23 cellular contexts compared by ENCODE assay signal in the genomic region with DNA sequence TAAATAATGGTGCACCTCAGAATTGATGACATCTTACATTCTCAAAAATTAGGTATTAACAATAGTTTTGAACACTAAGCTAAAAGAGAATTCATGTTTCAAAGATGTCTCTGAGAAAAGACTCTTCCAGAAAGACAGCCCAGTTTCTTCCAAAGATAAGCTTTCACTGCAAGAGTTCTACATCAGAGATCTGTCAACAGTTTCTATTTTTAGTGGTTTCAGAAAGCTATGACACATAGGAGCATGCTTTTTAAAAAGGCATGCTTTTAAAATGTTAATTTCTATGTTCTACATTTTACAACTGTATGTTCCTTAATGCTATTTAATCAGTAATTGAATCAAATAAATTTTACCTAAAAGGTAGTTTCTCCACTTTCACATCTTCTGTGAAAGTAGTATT.
DNase-seq lines count a peak whose midpoint lies in the region; ATAC-seq and TF ChIP-seq lines count a peak whose summit lies in the region.
"Had no signal": no experiment of that assay in that cellular context is flagged by ENCODE, and none has a peak within 500 bp of the region (broad histone marks: within the 10 kb centered on the region; RNA-seq: fewer than 3 reads in every experiment).

No MANE protein-coding gene starts in this region.

- intact Hi-C loops in left lung (cut with DNase I), result no loop called here

- H3K9me3 Mint-ChIP-seq in osteocyte (ENCODE audit: unreplicated experiment) (no peaks in the 10 kb centered on the region), nephron progenitor cell (no peaks in the 10 kb centered on the region)
- H3K9me3 Mint-ChIP-seq: activated CD4-positive, alpha-beta T cell treated with anti-CD3 and anti-CD28 coated beads, Interleukin-2, amount 10 ng/mL, durations not matched to agents 24 days and 14 days; activated naive CD8-positive, alpha-beta T cell treated with anti-CD3 and anti-CD28 coated beads, Interleukin-2, amount 50 U/mL, for 24 hours; CD8-positive, alpha-beta T cell; T-cell had no signal

- H4K20me1 ChIP-seq in KMS-11 (ENCODE audit: insufficient read depth), result no peaks in the 10 kb centered on the region

- DNase-seq in epithelial cell of esophagus (ENCODE audit: low read depth), result peak; percentile 18
- DNase-seq in left lung, result no peak
- DNase-seq in ureter (ENCODE audit: low spot score), result no peak
- DNase-seq in osteocyte (ENCODE audit: extremely low spot score, unreplicated experiment), result no peak
- no peak for DNase-seq in DMS 273 (lab: John Stamatoyannopoulos, UW; ENCODE audit: unreplicated experiment)
- DNase-seq in nephron progenitor cell, result no peak
- DNase-seq: activated CD4-positive, alpha-beta T cell treated with anti-CD3 and anti-CD28 coated beads, Interleukin-2, amount 10 ng/mL, durations not matched to agents 24 days and 14 days; activated CD8-positive, alpha-beta memory T cell treated with anti-CD3 and anti-CD28 coated beads, Interleukin-2, amount 50 U/mL, for 4 hours; activated effector memory CD4-positive, alpha-beta T cell treated with Interleukin-2 at 50 U/mL for 16 hours; activated naive CD8-positive, alpha-beta T cell treated with anti-CD3 and anti-CD28 coated beads, Interleukin-2, amount 50 U/mL, for 24 hours; CD8-positive, alpha-beta T cell; erythroblast; kidney; NCI-H1092 treated with DMSO at 0.1 percent for 48 hours; NCI-H510A; stimulated activated CD4-positive, alpha-beta T cell treated with anti-CD3 and anti-CD28 coated beads, Interleukin-4, amount 100 ng/mL, for 4 hours; T-cell had no signal

- peaks cover 5% of the 10 kb centered on the region for H3K79me2 ChIP-seq in ACC112 (ENCODE audit: control insufficient read depth, insufficient read depth, low read length, unreplicated experiment)
- no peaks in the 10 kb centered on the region for H3K79me2 ChIP-seq in KMS-11 (ENCODE audit: insufficient read depth, low read depth)

- H3K36me3 Mint-ChIP-seq in osteocyte (ENCODE audit: unreplicated experiment), result peaks cover 42% of the 10 kb centered on the region
- H3K36me3 Mint-ChIP-seq in nephron progenitor cell (ENCODE audit: low read depth), result peaks cover 39% of the 10 kb centered on the region
- H3K36me3 Mint-ChIP-seq: CD8-positive, alpha-beta T cell; T-cell had no signal

- H3K27me3 Mint-ChIP-seq in osteocyte (ENCODE audit: unreplicated experiment) (no peaks in the 10 kb centered on the region), nephron progenitor cell (ENCODE audit: low read depth, poor library complexity) (no peaks in the 10 kb centered on the region)
- H3K27me3 Mint-ChIP-seq: activated CD4-positive, alpha-beta T cell treated with anti-CD3 and anti-CD28 coated beads, Interleukin-2, amount 10 ng/mL, durations not matched to agents 24 days and 14 days; T-cell had no signal

- TF ChIP-seq CTCF in KMS-11 (conservative IDR thresholded peaks at IDR 0.05; ENCODE audit: low read depth, low read length) (no peak), epithelial cell of esophagus (IDR thresholded peaks at IDR 0.05; ENCODE audit: insufficient read depth, low read depth, low read length, missing control alignments) (no peak), left lung (IDR thresholded peaks at IDR 0.05) (no peak), osteocyte (IDR thresholded peaks at IDR 0.05) (no peak), nephron progenitor cell (IDR thresholded peaks at IDR 0.05) (no peak)

- H3K9me3 ChIP-seq in left lung, result no peaks in the 10 kb centered on the region
- H3K9me3 ChIP-seq: prostate gland had no signal

- H3K27ac Mint-ChIP-seq in osteocyte (ENCODE audit: unreplicated experiment) (no peak overlapping the region), nephron progenitor cell (no peak overlapping the region)
- H3K27ac Mint-ChIP-seq: activated CD4-positive, alpha-beta T cell treated with anti-CD3 and anti-CD28 coated beads, Interleukin-2, amount 10 ng/mL, durations not matched to agents 24 days and 14 days; activated naive CD8-positive, alpha-beta T cell treated with anti-CD3 and anti-CD28 coated beads, Interleukin-2, amount 50 U/mL, for 24 hours; CD8-positive, alpha-beta T cell; mesothelial cell of epicardium; T-cell had no signal

- H3K4me2 ChIP-seq in KMS-11, result peak overlapping the region; percentile 33

- H3K4me3 ChIP-seq in ACC112 (ENCODE audit: low read depth, low read length) (no peak overlapping the region), KMS-11 (IDR thresholded peaks at IDR 0.05; ENCODE audit: insufficient read depth, low read depth, low read length) (no peak overlapping the region), epithelial cell of esophagus (ENCODE audit: low read length) (no peak overlapping the region), left lung (no peak overlapping the region)
- H3K4me3 ChIP-seq: K562, prostate gland had no signal

- no peak overlapping the region for H3K9ac ChIP-seq in KMS-11

- peaks cover 40% of the 10 kb centered on the region for H3K4me1 Mint-ChIP-seq in osteocyte (ENCODE audit: unreplicated experiment)
- H3K4me1 Mint-ChIP-seq in nephron progenitor cell, result no peaks in the 10 kb centered on the region
- H3K4me1 Mint-ChIP-seq: activated CD4-positive, alpha-beta T cell treated with anti-CD3 and anti-CD28 coated beads, Interleukin-2, amount 10 ng/mL, durations not matched to agents 24 days and 14 days; activated naive CD8-positive, alpha-beta T cell treated with anti-CD3 and anti-CD28 coated beads, Interleukin-2, amount 50 U/mL, for 24 hours; T-cell had no signal

- H3K4me1 ChIP-seq in ACC112 (ENCODE audit: control insufficient read depth, insufficient read depth, low read length, unreplicated experiment) (peaks cover 46% of the 10 kb centered on the region), KMS-11 (ENCODE audit: low read depth, poor library complexity, severe bottlenecking) (peaks cover 16% of the 10 kb centered on the region), left lung (peaks cover 0 to 5% of the 10 kb centered on the region in 2 donors)
- H3K4me1 ChIP-seq: prostate gland had no signal

- H3K36me3 ChIP-seq in ACC112 (ENCODE audit: insufficient read depth, low read length) (peaks cover 43% of the 10 kb centered on the region), KMS-11 (ENCODE audit: insufficient read depth) (no peaks in the 10 kb centered on the region), left lung (no peaks in the 10 kb centered on the region)
- H3K36me3 ChIP-seq: prostate gland had no signal

- peak overlapping the region; percentile 28; the same call in 1 of the 2 replicates for H3K27ac ChIP-seq in ACC112 (ENCODE audit: low read depth, low read length)
- no peak overlapping the region for H3K27ac ChIP-seq in KMS-11
- H3K27ac ChIP-seq in left lung, result no peak overlapping the region
- H3K27ac ChIP-seq: prostate gland had no signal

- H3K4me3 Mint-ChIP-seq in osteocyte (ENCODE audit: unreplicated experiment) (no peak overlapping the region), nephron progenitor cell (no peak overlapping the region)
- H3K4me3 Mint-ChIP-seq: activated CD4-positive, alpha-beta T cell treated with anti-CD3 and anti-CD28 coated beads, Interleukin-2, amount 10 ng/mL, durations not matched to agents 24 days and 14 days; activated naive CD8-positive, alpha-beta T cell treated with anti-CD3 and anti-CD28 coated beads, Interleukin-2, amount 50 U/mL, for 24 hours; CD8-positive, alpha-beta T cell; mesothelial cell of epicardium; T-cell had no signal

- H3K27me3 ChIP-seq in ACC112 (ENCODE audit: insufficient read depth, low read length), result no peaks in the 10 kb centered on the region
- no peaks in the 10 kb centered on the region for H3K27me3 ChIP-seq in KMS-11 (ENCODE audit: insufficient read depth, low read depth)
- H3K27me3 ChIP-seq in left lung, result no peaks in the 10 kb centered on the region

- ATAC-seq in left lung, result peak; percentile 42
- ATAC-seq: activated naive CD8-positive, alpha-beta T cell treated with anti-CD3 and anti-CD28 coated beads, Interleukin-2, amount 50 U/mL, for 24 hours; CD8-positive, alpha-beta T cell; HCT116; K562; T-cell had no signal

- H2AFZ ChIP-seq in ACC112 (ENCODE audit: low read length, unreplicated experiment) (no peak overlapping the region), KMS-11 (ENCODE audit: low read depth) (peak overlapping the region; percentile 15; the same call in 1 of the 2 replicates)
